In genomic region chr1:51878616-51879336, GRCh38 we compare ENCODE assay signal across 8 cellular contexts. TPM values are rescaled to one million over a fixed set of nuclear protein-coding genes. Genes with fewer than 3 reads are reported as not detected.
A peak's percentile ranks its signal among the peaks of the same experiment; 100 is the strongest.
DNase-seq lines count a peak whose midpoint lies in the region; ATAC-seq, FAIRE-seq and TF ChIP-seq lines count a peak whose summit lies in the region.

Gene NRDC, minus strand, starts transcription at chr1:51878727. Its CDS starts 112 bp downstream, at chr1:51878615.

- DNase-seq in GM12892 (ENCODE audit: insufficient read length) = peak; percentile 77
- DNase-seq in NCI-H1436 (lab: John Stamatoyannopoulos, UW) = peak; percentile 100
- DNase-seq in SW480 (ENCODE audit: low spot score) = peak; percentile 99
- DNase-seq in cardiac muscle cell (ENCODE audit: low read depth in 1 of 2, low spot score in 1 of 2) = peak; percentile 100
- peak; percentile 100 for DNase-seq in tibial nerve (ENCODE audit: low spot score in 2 of 2)

- H3K4me3 ChIP-seq in cardiac muscle cell = peak within 1 kb of the TSS; percentile 69
- H3K4me3 ChIP-seq in parathyroid adenoma (ENCODE audit: low read depth, low read length) = peak within 1 kb of the TSS; percentile 98
- peak within 1 kb of the TSS; percentile 82 to 100 (median 96) for H3K4me3 ChIP-seq in tibial nerve

- H3K27me3 ChIP-seq in cardiac muscle cell (peaks cover 31% of the 10 kb centered on the region), parathyroid adenoma (ENCODE audit: control insufficient read depth, insufficient read depth, low read length) (no peaks in the 10 kb centered on the region), tibial nerve (peaks cover 0 to 11% of the 10 kb centered on the region in 2 donors)

- H3K4me1 ChIP-seq in cardiac muscle cell (ENCODE audit: low read depth) (peaks cover 13% of the 10 kb centered on the region), parathyroid adenoma (peaks cover 2% of the 10 kb centered on the region), tibial nerve (peaks cover 0 to 46% (median 23%) of the 10 kb centered on the region in 4 donors)

- 0% methylated on average over 54 of the region's 54 CpGs for WGBS in adipose tissue, 3 donors
- WGBS in tibial nerve, 2 donors = 0% methylated on average over 43 to 54 of the region's 54 CpGs

- no peak for TF ChIP-seq CTCF in cardiac muscle cell (IDR thresholded peaks at IDR 0.05; ENCODE audit: low read depth, low read length)
- no peak for TF ChIP-seq CTCF in parathyroid adenoma (IDR thresholded peaks at IDR 0.05)
- peak in 2 of 5 experiments; percentile 11 to 15 for TF ChIP-seq CTCF in tibial nerve (IDR thresholded peaks at IDR 0.05)

- peak within 1 kb of the TSS; percentile 93 for H2AFZ ChIP-seq in parathyroid adenoma

- peak; percentile 96 for ATAC-seq in HG02840 (IDR thresholded peaks at IDR 0.05; ENCODE audit: low FRiP score, unreplicated experiment)

- H3K36me3 ChIP-seq in cardiac muscle cell = no peaks in the 10 kb centered on the region
- no peaks in the 10 kb centered on the region for H3K36me3 ChIP-seq in parathyroid adenoma (ENCODE audit: control insufficient read depth, insufficient read depth, low read length)
- no peaks in the 10 kb centered on the region for H3K36me3 ChIP-seq in tibial nerve

- FAIRE-seq in GM12892 (lab: Jason Lieb, UNC) = peak; percentile 98

- H3K79me2 ChIP-seq in parathyroid adenoma = peaks cover 24% of the 10 kb centered on the region

- TF ChIP-seq EP300 in tibial nerve (IDR thresholded peaks at IDR 0.05) = peak; percentile 84 to 95

- TF ChIP-seq POLR2A in GM12892 (IDR thresholded peaks at IDR 0.05; ENCODE audit: low read depth, low read length) (peak; percentile 96), tibial nerve (IDR thresholded peaks at IDR 0.05) (peak; percentile 80 to 92)

- H3K9me3 ChIP-seq in cardiac muscle cell (ENCODE audit: low read depth) = no peaks in the 10 kb centered on the region
- H3K9me3 ChIP-seq in parathyroid adenoma (ENCODE audit: control insufficient read depth, low read length) = no peaks in the 10 kb centered on the region
- H3K9me3 ChIP-seq in tibial nerve = no peaks in the 10 kb centered on the region

- H3K9ac ChIP-seq in parathyroid adenoma = peak within 1 kb of the TSS; percentile 53

- peak within 1 kb of the TSS; percentile 81 for H3K4me2 ChIP-seq in parathyroid adenoma (ENCODE audit: low read length)

- H3K27ac ChIP-seq in adipose tissue (ENCODE audit: low read depth, low read length) (peak within 1 kb of the TSS; percentile 95), cardiac muscle cell (peak within 1 kb of the TSS; percentile 99), parathyroid adenoma (peak within 1 kb of the TSS; percentile 95), tibial nerve (peak within 1 kb of the TSS; percentile 91 to 99 (median 98))

RNA-seq across cellular contexts. Expression of gene NRDC, which starts in this region (rescaled TPM):
- 83.3 TPM for polyA plus RNA-seq in GM12892 (2012; ENCODE audit: missing spikeins)
- 10 to 100 TPM; 51.4 to 82.0 (median 70.0) TPM for polyA plus RNA-seq in adipose tissue
- total RNA-seq in cardiac muscle cell = 34.4 and 51.3 TPM in 2 replicates
- 109 and 113 TPM in 2 replicates for polyA plus RNA-seq in cardiac muscle cell
- total RNA-seq in tibial nerve = 100 to 1,000 TPM in 2 of 4 donors, 10 to 100 TPM in 2; 66.3 to 106 (median 92.7) TPM

Comparison
In these comparisons a context has a peak if more than half of its experiments do, and no peak if none do; other contexts are left out.
1. Peak in every context shown above with its lines: DNase-seq, ATAC-seq, H3K4me3 ChIP-seq and H3K27ac ChIP-seq.